In the genomic region with DNA sequence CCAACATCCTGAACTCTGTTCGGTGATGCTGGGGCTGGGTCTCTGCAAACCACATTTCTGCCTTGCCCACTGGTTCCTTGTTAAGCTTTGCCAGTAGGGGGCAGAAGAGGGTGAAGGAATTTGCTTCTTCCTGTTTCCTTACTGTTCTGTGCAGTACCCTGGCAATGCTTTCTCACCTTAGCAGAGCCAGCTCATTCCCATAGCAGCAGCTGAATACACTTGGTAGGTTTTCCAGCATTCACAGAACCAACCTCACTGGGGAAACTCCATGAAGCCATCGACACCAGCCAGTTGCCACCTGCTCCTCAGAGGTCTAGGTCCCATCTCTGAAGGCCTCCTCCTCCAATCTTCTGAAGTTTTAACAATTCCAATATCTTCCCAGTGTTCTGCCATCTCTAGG, we compare ENCODE assay signal across 9 cellular contexts.
DNase-seq lines count a peak whose midpoint lies in the region; ATAC-seq and TF ChIP-seq lines count a peak whose summit lies in the region.
"Had no signal": no experiment of that assay in that cellular context is flagged by ENCODE, and none has a peak within 500 bp of the region (broad histone marks: within the 10 kb centered on the region; RNA-seq: fewer than 3 reads in every experiment).

No MANE protein-coding gene starts in this region.

- TF ChIP-seq POLR2A in heart left ventricle (IDR thresholded peaks at IDR 0.05), result no peak

- no peak overlapping the region for H3K9ac ChIP-seq in adipocyte (ENCODE audit: low read length)

- H3K27me3 ChIP-seq in adipocyte (replicated peaks; ENCODE audit: control insufficient read depth, insufficient read depth, low read length) (no peaks in the 10 kb centered on the region), heart left ventricle (no peaks in the 10 kb centered on the region)

- no peak overlapping the region for H3K27ac ChIP-seq in heart left ventricle
- H3K27ac ChIP-seq: skin epidermis had no signal

- peak in 2 of 3 experiments; percentile 34 to 46 for DNase-seq in NCI-H1417 (lab: John Stamatoyannopoulos, UW)
- no peak for DNase-seq in NCI-H1417 treated with DMSO at 0.1 percent for 48 hours (lab: John Stamatoyannopoulos, UW)
- peak; percentile 31 for DNase-seq in adipocyte (ENCODE audit: low read depth)
- DNase-seq in myocyte (ENCODE audit: low read depth), result peak; percentile 15
- DNase-seq in heart left ventricle, result no peak
- DNase-seq in cardiac septum (ENCODE audit: low spot score), result no peak

- ATAC-seq in GM21529 (IDR thresholded peaks at IDR 0.05; ENCODE audit: unreplicated experiment) (peak; percentile 44), heart left ventricle (no peak)

- no peaks in the 10 kb centered on the region for H3K9me3 ChIP-seq in adipocyte (ENCODE audit: control insufficient read depth, low read length)
- no peaks in the 10 kb centered on the region for H3K9me3 ChIP-seq in heart left ventricle

- peak; percentile 76 for TF ChIP-seq CTCF in LNCAP (IDR thresholded peaks at IDR 0.05)
- TF ChIP-seq CTCF in heart left ventricle (IDR thresholded peaks at IDR 0.05), result peak in 4 of 12 donors; percentile 8 to 41 (median 26)

- H3K4me3 ChIP-seq in adipocyte (ENCODE audit: low read length) (no peak overlapping the region), heart left ventricle (no peak overlapping the region)
- H3K4me3 ChIP-seq: skin epidermis had no signal

- H3K4me1 ChIP-seq in adipocyte (ENCODE audit: control insufficient read depth, insufficient read depth, low read length) (no peaks in the 10 kb centered on the region), heart left ventricle (no peaks in the 10 kb centered on the region)

- 51 to 59% (median 56%) methylated on average over 2 of the region's 2 CpGs for WGBS in heart left ventricle, 4 donors

- no peaks in the 10 kb centered on the region for H3K36me3 ChIP-seq in adipocyte (ENCODE audit: control insufficient read depth, insufficient read depth, low read length, severe bottlenecking)
- H3K36me3 ChIP-seq in heart left ventricle, result no peaks in the 10 kb centered on the region

- intact Hi-C loops in heart left ventricle (cut with DNase I), result no loop called here
- intact Hi-C loops in cardiac septum (cut with DNase I), result no loop called here

Comparison
In these comparisons a context has a peak if more than half of its experiments do, and no peak if none do; other contexts are left out.
1. DNase-seq: peak in NCI-H1417 (2 of 3), adipocyte (single experiment) and myocyte (single experiment); none in NCI-H1417 treated with DMSO at 0.1 percent for 48 hours (single experiment), heart left ventricle (0 of 5) and cardiac septum (single experiment).